Comparison of ENCODE assay signal across 8 cellular contexts in genomic region chr11:123741159-123741951, GRCh38. TPM values are rescaled to one million over a fixed set of nuclear protein-coding genes. Genes with fewer than 3 reads are reported as not detected.
A peak's percentile ranks its signal among the peaks of the same experiment; 100 is the strongest.
DNase-seq lines count a peak whose midpoint lies in the region; TF ChIP-seq lines count a peak whose summit lies in the region.

ZNF202 (minus strand) TSS chr11:123741660; CDS start chr11:123730888, 10,772 bp downstream.

- H3K27me3 ChIP-seq in GM06990 (replicated peaks; ENCODE audit: control insufficient read depth, insufficient read depth, low read length) (no peaks in the 10 kb centered on the region), SJSA1 (replicated peaks) (no peaks in the 10 kb centered on the region), neuronal stem cell (ENCODE audit: control insufficient read depth in 3 of 3, insufficient read depth in 3 of 3, low read depth in 1 of 3, low read length in 3 of 3) (no peaks in the 10 kb centered on the region), subcutaneous abdominal adipose tissue (ENCODE audit: control insufficient read depth in 5 of 5, insufficient read depth in 4 of 5, low read length in 5 of 5) (peaks cover 0 to 4% (median 0%) of the 10 kb centered on the region in 5 donors)

- peak; percentile 23 for TF ChIP-seq CTCF in GM06990 (IDR thresholded peaks at IDR 0.05; ENCODE audit: insufficient read depth, low read length, poor library complexity, severe bottlenecking)
- no peak for TF ChIP-seq CTCF in HFF-Myc (IDR thresholded peaks at IDR 0.05; ENCODE audit: low read depth, low read length, missing control alignments)

- H3K4ac ChIP-seq in neuronal stem cell (ENCODE audit: low read length): no peak within 1 kb of the TSS

- H3K9me3 ChIP-seq in SJSA1 (replicated peaks) (no peaks in the 10 kb centered on the region), neuronal stem cell (replicated peaks in 1 of 2; ENCODE audit: control insufficient read depth in 2 of 2, insufficient read depth in 1 of 2, low read depth in 1 of 2, low read length in 2 of 2) (peaks cover 6 to 24% of the 10 kb centered on the region in 2 donors), subcutaneous abdominal adipose tissue (ENCODE audit: control insufficient read depth in 5 of 5, low read length in 5 of 5) (no peaks in the 10 kb centered on the region)

- H2AK5ac ChIP-seq in neuronal stem cell (ENCODE audit: low read depth, low read length): no peak within 1 kb of the TSS

- H2BK12ac ChIP-seq in neuronal stem cell (ENCODE audit: low read length): no peak within 1 kb of the TSS

- peak within 1 kb of the TSS; percentile 98 for H2AFZ ChIP-seq in neuronal stem cell (ENCODE audit: low read length)

- no peak within 1 kb of the TSS for H2BK120ac ChIP-seq in neuronal stem cell (ENCODE audit: low read depth, low read length)

- peak within 1 kb of the TSS; percentile 85 for H3K4me2 ChIP-seq in neuronal stem cell (ENCODE audit: insufficient read depth, low read length, poor library complexity, severe bottlenecking)

- no peak within 1 kb of the TSS for H4K91ac ChIP-seq in neuronal stem cell (ENCODE audit: low read depth, low read length, poor library complexity)

- no CpG with 5 or more reads among the region's 65 CpGs for WGBS in neuronal stem cell (ENCODE audit: extremely low coverage in 2 of 2, insufficient read length in 2 of 2, insufficient replicate concordance in 1 of 2), 2 donors

- peak within 1 kb of the TSS; percentile 91 for H3K18ac ChIP-seq in neuronal stem cell (ENCODE audit: low read length)

- no peak within 1 kb of the TSS for H2BK15ac ChIP-seq in neuronal stem cell (ENCODE audit: low read length)

- H3K9ac ChIP-seq in neuronal stem cell (ENCODE audit: low read depth, low read length, poor library complexity) (peak within 1 kb of the TSS; percentile 83), subcutaneous abdominal adipose tissue (ENCODE audit: low read length in 5 of 5) (peak within 1 kb of the TSS; percentile 75 to 97 (median 95))

- H2BK5ac ChIP-seq in neuronal stem cell (ENCODE audit: low read length): peak within 1 kb of the TSS; percentile 43

- peak within 1 kb of the TSS; percentile 69 for H3K27ac ChIP-seq in SJSA1
- no peak within 1 kb of the TSS for H3K27ac ChIP-seq in neuronal stem cell (replicated peaks; ENCODE audit: low read length)
- H3K27ac ChIP-seq in subcutaneous abdominal adipose tissue (ENCODE audit: low read depth, low read length): peak within 1 kb of the TSS; percentile 68

- peak within 1 kb of the TSS; percentile 90 for H3K23ac ChIP-seq in neuronal stem cell (ENCODE audit: low read depth, low read length, poor library complexity)

- H3K4me3 ChIP-seq in GM06990 (replicated peaks; ENCODE audit: low read depth, low read length) (peak within 1 kb of the TSS; percentile 79), HFF-Myc (replicated peaks; ENCODE audit: low read depth, low read length) (peak within 1 kb of the TSS; percentile 95), SJSA1 (peak within 1 kb of the TSS; percentile 82), neuronal stem cell (ENCODE audit: low read length in 2 of 2) (peak within 1 kb of the TSS; percentile 85 to 87), subcutaneous abdominal adipose tissue (ENCODE audit: low read depth in 1 of 5, low read length in 5 of 5) (peak within 1 kb of the TSS; percentile 89 to 96 (median 91))

- no peaks in the 10 kb centered on the region for H3K79me1 ChIP-seq in neuronal stem cell (ENCODE audit: low read depth, low read length)

- no peak within 1 kb of the TSS for H3K14ac ChIP-seq in neuronal stem cell (ENCODE audit: low read length)

- H4K8ac ChIP-seq in neuronal stem cell (ENCODE audit: low read depth, low read length): no peak within 1 kb of the TSS

- H3K36me3 ChIP-seq in GM06990 (ENCODE audit: control insufficient read depth, insufficient read depth, low read length): peaks cover 3% of the 10 kb centered on the region
- H3K36me3 ChIP-seq in SJSA1: peaks cover 7% of the 10 kb centered on the region
- peaks cover 13 to 40% of the 10 kb centered on the region in 2 donors for H3K36me3 ChIP-seq in neuronal stem cell (replicated peaks in 1 of 2; ENCODE audit: control insufficient read depth in 2 of 2, insufficient read depth in 2 of 2, low read length in 2 of 2)
- H3K36me3 ChIP-seq in subcutaneous abdominal adipose tissue (ENCODE audit: control insufficient read depth in 5 of 5, insufficient read depth in 5 of 5, low read length in 5 of 5): peaks cover 0 to 10% (median 5%) of the 10 kb centered on the region in 5 donors

- DNase-seq in GM06990 (ENCODE audit: extremely low read depth, insufficient read length): peak; percentile 91
- DNase-seq in HFF-Myc (ENCODE audit: extremely low read depth, low read depth): peak; percentile 59
- DNase-seq in MV-4-11 (lab: John Stamatoyannopoulos, UW): peak; percentile 84
- DNase-seq in SJSA1 (ENCODE audit: low read depth in 1 of 2, low spot score in 2 of 2): peak; percentile 69 to 78
- peak; percentile 68 to 90 (median 84) for DNase-seq in activated naive CD4-positive, alpha-beta T cell (lab: John Stamatoyannopoulos, UW)
- DNase-seq in foreskin melanocyte: peak; percentile 78
- peak; percentile 81 for DNase-seq in neuronal stem cell (ENCODE audit: low spot score)

- H3K4me1 ChIP-seq in SJSA1 (replicated peaks) (no peaks in the 10 kb centered on the region; the same call in 1 of the 2 replicates), neuronal stem cell (ENCODE audit: control insufficient read depth in 2 of 2, insufficient read depth in 1 of 2, low read depth in 1 of 2, low read length in 2 of 2) (peaks cover 9 to 11% of the 10 kb centered on the region in 2 donors), subcutaneous abdominal adipose tissue (ENCODE audit: control insufficient read depth in 5 of 5, insufficient read depth in 5 of 5, low read length in 5 of 5) (peaks cover 0 to 26% (median 21%) of the 10 kb centered on the region in 5 donors)

RNA-seq across cellular contexts. Expression of gene ZNF202, which starts in this region (rescaled TPM):
- 1.6 and 6.6 TPM in 2 replicates for total RNA-seq in SJSA1 (2014; rRNA removed; shearing (Covaris generic))
- 6.6 TPM for polyA plus RNA-seq in neuronal stem cell (2013, experiment 1 of 2)
- 6.2 TPM for polyA plus RNA-seq in neuronal stem cell (2013, experiment 2 of 2)
